Comparison of ENCODE assay signal across 31 cellular contexts in genomic region chr4:98125585-98125984, GRCh38. TPM values are rescaled to one million over a fixed set of nuclear protein-coding genes. Genes with fewer than 3 reads are reported as not detected.
"Had no signal": no experiment of that assay in that cellular context is flagged by ENCODE, and none has a peak within 500 bp of the region (broad histone marks: within the 10 kb centered on the region; RNA-seq: fewer than 3 reads in every experiment).

No MANE protein-coding gene starts in this region.

- DNase-seq: naive thymus-derived CD4-positive, alpha-beta T cell; natural killer cell; occipital lobe; ovary; psoas muscle; spleen; stimulated activated CD4-positive, alpha-beta T cell treated with anti-CD3 and anti-CD28 coated beads, Interleukin-12 subunit alpha, Interleukin-12 subunit beta, amount 100 ng/mL, for 4 hours; stimulated activated CD4-positive, alpha-beta T cell treated with anti-CD3 and anti-CD28 coated beads, Interleukin-1b, Interleukin-23, amount 100 ng/mL, for 48 hours; stimulated activated CD4-positive, alpha-beta T cell treated with anti-CD3 and anti-CD28 coated beads, Interleukin-4, amount 100 ng/mL, for 1 hour; stimulated activated CD4-positive, alpha-beta T cell treated with anti-CD3 and anti-CD28 coated beads, Interleukin-4, amount 100 ng/mL, for 4 hours; stimulated activated CD8-positive, alpha-beta memory T cell treated with anti-CD3 and anti-CD28 coated beads, Interleukin-4, amount 100 ng/mL, for 48 hours; stimulated activated naive B cell treated with anti-CD40 and anti-IgM and Interleukin-4, amounts not matched to agents 10 μg/mL and 1 μg/mL and 100 μg/mL, for 72 hours; stimulated activated naive CD8-positive, alpha-beta T cell treated with anti-CD3 and anti-CD28 coated beads, Interleukin-15, amount 100 ng/mL, for 72 hours; stimulated activated naive CD8-positive, alpha-beta T cell treated with anti-CD3 and anti-CD28 coated beads, Interleukin-15, Interleukin-2, amounts not matched to agents 100 U/mL and 50 U/mL, for 24 hours; substantia nigra; testis; tibial artery; transverse colon; upper lobe of right lung; uterus had no signal

- H3K4me1 Mint-ChIP-seq: naive thymus-derived CD4-positive, alpha-beta T cell; natural killer cell; nephron; neural progenitor cell; stimulated activated naive B cell treated with anti-CD40 and anti-IgM and Interleukin-4, amounts not matched to agents 10 μg/mL and 1 μg/mL and 100 μg/mL, for 72 hours; stimulated activated naive CD8-positive, alpha-beta T cell treated with anti-CD3 and anti-CD28 coated beads, Interleukin-15, amount 100 ng/mL, for 72 hours had no signal

- H3K4me3 ChIP-seq: neural progenitor cell, ovary, psoas muscle, skin epidermis, smooth muscle cell, spleen, suprapubic skin, testis, tibial artery, transverse colon, upper lobe of right lung, uterus had no signal

- H3K4me3 Mint-ChIP-seq: naive thymus-derived CD4-positive, alpha-beta T cell; natural killer cell; nephron; neural progenitor cell; stimulated activated naive B cell treated with anti-CD40 and anti-IgM and Interleukin-4, amounts not matched to agents 10 μg/mL and 1 μg/mL and 100 μg/mL, for 72 hours; stimulated activated naive CD8-positive, alpha-beta T cell treated with anti-CD3 and anti-CD28 coated beads, Interleukin-15, amount 100 ng/mL, for 72 hours; type B pancreatic cell had no signal

- H3K9me3 ChIP-seq: ovary, psoas muscle, suprapubic skin, testis, transverse colon, upper lobe of right lung had no signal

- H3K36me3 ChIP-seq: neural progenitor cell, ovary, spleen, suprapubic skin, tibial artery, transverse colon, upper lobe of right lung, uterus had no signal

- H3K9me3 Mint-ChIP-seq: type B pancreatic cell had no signal

- H3K9ac ChIP-seq: neural progenitor cell, parathyroid adenoma had no signal

- ATAC-seq: naive thymus-derived CD4-positive, alpha-beta T cell; natural killer cell; psoas muscle; right cardiac atrium; sciatic nerve; stimulated activated naive B cell treated with anti-CD40 and anti-IgM and Interleukin-4, amounts not matched to agents 10 μg/mL and 1 μg/mL and 100 μg/mL, for 72 hours; stimulated activated naive CD8-positive, alpha-beta T cell treated with anti-CD3 and anti-CD28 coated beads, Interleukin-15, amount 100 ng/mL, for 72 hours; stimulated activated naive CD8-positive, alpha-beta T cell treated with anti-CD3 and anti-CD28 coated beads, Interleukin-15, Interleukin-2, amounts not matched to agents 100 U/mL and 50 U/mL, for 24 hours; upper lobe of right lung had no signal

- H3K27ac Mint-ChIP-seq: naive thymus-derived CD4-positive, alpha-beta T cell; natural killer cell; nephron; neural progenitor cell; progenitor cell of endocrine pancreas; stimulated activated naive B cell treated with anti-CD40 and anti-IgM and Interleukin-4, amounts not matched to agents 10 μg/mL and 1 μg/mL and 100 μg/mL, for 72 hours; stimulated activated naive CD8-positive, alpha-beta T cell treated with anti-CD3 and anti-CD28 coated beads, Interleukin-15, amount 100 ng/mL, for 72 hours; type B pancreatic cell had no signal

- H3K4me1 ChIP-seq: neural progenitor cell, parathyroid adenoma, psoas muscle, spleen, suprapubic skin, testis, tibial artery, transverse colon, upper lobe of right lung, uterus had no signal

- H3K27me3 Mint-ChIP-seq: progenitor cell of endocrine pancreas; stimulated activated naive CD8-positive, alpha-beta T cell treated with anti-CD3 and anti-CD28 coated beads, Interleukin-15, amount 100 ng/mL, for 72 hours; type B pancreatic cell had no signal

- H3K27ac ChIP-seq: neural progenitor cell, ovary, parathyroid adenoma, psoas muscle, skin epidermis, spleen, suprapubic skin, testis, tibial artery, transverse colon, upper lobe of right lung, uterus had no signal

- H3K36me3 Mint-ChIP-seq: natural killer cell, neural progenitor cell, type B pancreatic cell had no signal

- H3K27me3 ChIP-seq: neural progenitor cell, ovary, spleen, suprapubic skin, testis, tibial artery, transverse colon, upper lobe of right lung, uterus had no signal

RNA-seq across cellular contexts. Expression of gene STPG2, which starts 17.7 kb away (rescaled TPM):
- polyA plus RNA-seq: naive thymus-derived CD4-positive, alpha-beta T cell; neural cell; right cardiac atrium had no signal
